ENCODE assay signal across 1 cellular context in the genomic region with DNA sequence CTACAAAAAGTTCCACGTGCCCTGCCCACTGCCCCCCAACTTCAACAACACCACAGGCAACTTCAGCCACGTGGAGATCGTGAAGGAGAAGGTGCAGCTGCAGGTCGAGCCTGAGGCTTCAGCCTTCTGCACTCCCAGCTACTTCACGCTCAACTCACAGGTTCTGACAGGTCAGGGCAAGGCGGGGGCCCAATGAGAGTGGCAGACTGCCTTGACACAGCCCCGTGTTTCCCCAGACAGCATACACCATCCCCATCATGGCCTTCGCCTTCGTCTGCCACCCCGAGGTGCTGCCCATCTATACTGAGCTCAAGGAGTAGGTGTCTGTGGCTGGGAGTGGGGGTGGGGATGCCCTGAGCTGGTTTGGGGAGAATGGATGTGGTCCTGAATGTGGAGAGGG.
TF ChIP-seq lines count a peak whose summit lies in the region.

No MANE protein-coding gene starts in this region.

TF ChIP-seq in HepG2, 621 proteins besides CTCF, POLR2A, EP300 and RAD21:
- TF ChIP-seq NCOA2 (CRISPR knock-in tag; IDR thresholded peaks at IDR 0.05) (no peak), RBM22 (optimal IDR thresholded peaks at IDR 0.05; ENCODE audit: low read length) (peak; percentile 35)
